Comparison of ENCODE assay signal across 22 cellular contexts in the genomic region with DNA sequence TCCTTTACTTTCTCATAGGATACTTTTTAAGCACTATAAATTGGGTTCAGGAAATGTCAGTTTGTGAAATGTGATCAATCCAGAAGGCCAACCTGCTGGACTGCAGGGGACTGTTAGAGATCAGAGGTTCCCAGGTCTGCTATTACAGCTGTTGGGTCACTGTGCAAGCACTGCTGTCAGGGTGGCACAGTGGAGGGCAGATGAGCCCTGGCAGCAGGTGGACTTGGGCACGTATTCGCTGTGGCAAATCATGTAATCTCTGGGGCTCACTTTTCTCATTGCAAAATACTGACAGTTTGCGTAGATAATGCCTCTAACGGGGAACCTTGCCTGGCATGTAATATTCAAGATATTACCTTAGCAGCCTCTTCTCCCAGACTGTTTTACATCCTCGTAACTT.
"Had no signal": no experiment of that assay in that cellular context is flagged by ENCODE, and none has a peak within 500 bp of the region (broad histone marks: within the 10 kb centered on the region; RNA-seq: fewer than 3 reads in every experiment).

No MANE protein-coding gene starts in this region.

- DNase-seq: activated CD8-positive, alpha-beta memory T cell treated with anti-CD3 and anti-CD28 coated beads, Interleukin-2, amount 50 U/mL, for 48 hours; activated naive CD4-positive, alpha-beta T cell; activated naive CD8-positive, alpha-beta T cell treated with anti-CD3 and anti-CD28 coated beads for 36 hours; activated T-cell treated with anti-CD3 and anti-CD28 coated beads, Interleukin-2, amount 50 U/mL, for 4 hours; cortex of kidney; effector CD4-positive, alpha-beta T cell; foreskin fibroblast; immature natural killer cell; kidney glomerular epithelial cell; left ventricle myocardium inferior; midbrain; stimulated activated CD4-positive, alpha-beta T cell treated with anti-CD3 and anti-CD28 coated beads, Interleukin-12 subunit alpha, Interleukin-12 subunit beta, amount 100 ng/mL, for 4 hours; stimulated activated CD4-positive, alpha-beta T cell treated with anti-CD3 and anti-CD28 coated beads, Interleukin-4, amount 100 ng/mL, for 4 hours; substantia nigra; T-helper 9 cell; tibial artery had no signal

- H3K9me3 Mint-ChIP-seq: activated T-cell treated with anti-CD3 and anti-CD28 coated beads, Interleukin-2, amount 50 U/mL, for 4 hours; activated T-helper 2 cell treated with anti-CD3 and anti-CD28 coated beads, Interferon-gamma antibody, Interleukin-2, Interleukin-4, amounts not matched to agents 10 μg/mL and 5 μg/mL and 100 μg/mL, durations not matched to agents 14 hours and 24 hours and 36 hours; immature natural killer cell; natural killer cell treated with Interleukin-12 subunit alpha and Interleukin-12 subunit beta and Interleukin-15 and Interleukin-18, amount 100 ng/mL, for 72 hours; stimulated activated naive CD8-positive, alpha-beta T cell treated with anti-CD3 and anti-CD28 coated beads, Interleukin-15, Interleukin-2, amounts not matched to agents 100 ng/mL and 50 ng/mL, for 24 hours had no signal

- H3K9ac ChIP-seq: parathyroid adenoma had no signal

- H3K9me3 ChIP-seq: left ventricle myocardium inferior, tibial artery, vagina had no signal

- H3K4me1 ChIP-seq: left ventricle myocardium inferior, parathyroid adenoma had no signal

- H3K36me3 ChIP-seq: vagina had no signal

- H3K27me3 ChIP-seq: tibial artery, vagina had no signal

- H3K36me3 Mint-ChIP-seq: activated naive CD8-positive, alpha-beta T cell treated with anti-CD3 and anti-CD28 coated beads for 36 hours; immature natural killer cell; natural killer cell treated with Interleukin-12 subunit alpha and Interleukin-12 subunit beta and Interleukin-15 and Interleukin-18, amount 100 ng/mL, for 72 hours had no signal

- H3K27ac Mint-ChIP-seq: activated naive CD8-positive, alpha-beta T cell treated with anti-CD3 and anti-CD28 coated beads for 36 hours; activated T-helper 2 cell treated with anti-CD3 and anti-CD28 coated beads, Interferon-gamma antibody, Interleukin-2, Interleukin-4, amounts not matched to agents 10 μg/mL and 5 μg/mL and 100 μg/mL, durations not matched to agents 14 hours and 24 hours and 36 hours; immature natural killer cell; natural killer cell treated with Interleukin-12 subunit alpha and Interleukin-12 subunit beta and Interleukin-15 and Interleukin-18, amount 100 ng/mL, for 72 hours; stimulated activated naive CD8-positive, alpha-beta T cell treated with anti-CD3 and anti-CD28 coated beads, Interleukin-15, Interleukin-2, amounts not matched to agents 100 ng/mL and 50 ng/mL, for 24 hours; WTC11 had no signal

- H3K4me3 ChIP-seq: left ventricle myocardium inferior, tibial artery, vagina had no signal

- H3K27ac ChIP-seq: left ventricle myocardium inferior, parathyroid adenoma, tibial artery, vagina had no signal

- H3K4me3 Mint-ChIP-seq: activated naive CD8-positive, alpha-beta T cell treated with anti-CD3 and anti-CD28 coated beads for 36 hours; activated T-cell treated with anti-CD3 and anti-CD28 coated beads, Interleukin-2, amount 50 U/mL, for 4 hours; immature natural killer cell; natural killer cell treated with Interleukin-12 subunit alpha and Interleukin-12 subunit beta and Interleukin-15 and Interleukin-18, amount 100 ng/mL, for 72 hours; stimulated activated naive CD8-positive, alpha-beta T cell treated with anti-CD3 and anti-CD28 coated beads, Interleukin-15, Interleukin-2, amounts not matched to agents 100 ng/mL and 50 ng/mL, for 24 hours; WTC11 had no signal

- ATAC-seq: activated T-cell treated with anti-CD3 and anti-CD28 coated beads, Interleukin-2, amount 50 U/mL, for 4 hours; natural killer cell treated with Interleukin-12 subunit alpha and Interleukin-12 subunit beta and Interleukin-15 and Interleukin-18, amount 100 ng/mL, for 72 hours; WTC11 had no signal

- H3K4me1 Mint-ChIP-seq: activated naive CD8-positive, alpha-beta T cell treated with anti-CD3 and anti-CD28 coated beads for 36 hours; immature natural killer cell had no signal
